ENCODE assay signal across 29 cellular contexts in the genomic region with DNA sequence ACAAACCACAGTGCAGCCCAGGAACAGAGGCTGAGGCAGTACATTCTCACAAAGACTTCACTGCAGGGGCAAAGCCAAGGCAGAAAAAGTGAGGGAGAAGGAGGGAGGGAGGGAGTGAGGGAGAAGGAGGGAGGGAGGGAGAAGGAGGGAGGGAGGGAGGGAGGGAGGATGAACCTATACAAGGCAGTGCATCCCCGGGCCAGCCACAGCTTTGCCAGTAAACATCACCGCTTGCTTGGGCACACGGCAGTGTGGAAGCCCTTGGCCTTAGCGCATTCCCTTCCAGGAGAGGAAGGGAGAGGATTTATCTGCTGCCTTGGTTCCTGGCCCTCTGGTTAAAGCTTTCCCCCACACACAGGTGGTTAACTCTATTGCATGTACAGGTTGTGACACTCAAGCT.
"Had no signal": no experiment of that assay in that cellular context is flagged by ENCODE, and none has a peak within 500 bp of the region (broad histone marks: within the 10 kb centered on the region; RNA-seq: fewer than 3 reads in every experiment).

No MANE protein-coding gene starts in this region.

- H3K27ac ChIP-seq: neutrophil, pancreas, psoas muscle, skin epidermis, spleen, suprapubic skin, testis, tibial artery, transverse colon, upper lobe of right lung, uterus had no signal

- H3K4me2 ChIP-seq: smooth muscle cell had no signal

- H3K4me1 ChIP-seq: psoas muscle, suprapubic skin, testis, tibial artery, transverse colon, upper lobe of right lung, uterus had no signal

- H3K9me3 Mint-ChIP-seq: neural crest cell, type B pancreatic cell had no signal

- ATAC-seq: naive thymus-derived CD8-positive, alpha-beta T cell; pancreas; psoas muscle; right cardiac atrium; sciatic nerve; stimulated activated memory B cell treated with anti-CD40 and anti-IgM and Interleukin-4, amounts not matched to agents 10 μg/mL and 1 μg/mL and 100 μg/mL, for 72 hours; stimulated activated naive CD8-positive, alpha-beta T cell treated with anti-CD3 and anti-CD28 coated beads, Interleukin-15, amount 100 ng/mL, for 72 hours; stimulated activated naive CD8-positive, alpha-beta T cell treated with anti-CD3 and anti-CD28 coated beads, Interleukin-15, Interleukin-2, amounts not matched to agents 100 U/mL and 50 U/mL, for 24 hours; upper lobe of right lung had no signal

- H3K27me3 Mint-ChIP-seq: stimulated activated memory B cell treated with anti-CD40 and anti-IgM and Interleukin-4, amounts not matched to agents 10 μg/mL and 1 μg/mL and 100 μg/mL, for 72 hours; stimulated activated naive CD8-positive, alpha-beta T cell treated with anti-CD3 and anti-CD28 coated beads, Interleukin-15, amount 100 ng/mL, for 72 hours had no signal

- H3K4me3 ChIP-seq: pancreas, psoas muscle, skin epidermis, smooth muscle cell, spleen, suprapubic skin, testis, tibial artery, transverse colon, upper lobe of right lung, uterus had no signal

- H3K36me3 ChIP-seq: neutrophil, pancreas, spleen, suprapubic skin, tibial artery, transverse colon, upper lobe of right lung, uterus had no signal

- H3K36me3 Mint-ChIP-seq: naive thymus-derived CD8-positive, alpha-beta T cell; natural killer cell treated with Interleukin-12 subunit alpha and Interleukin-12 subunit beta and Interleukin-15 and Interleukin-18, amount 100 ng/mL, for 72 hours; stimulated activated memory B cell treated with anti-CD40 and anti-IgM and Interleukin-4, amounts not matched to agents 10 μg/mL and 1 μg/mL and 100 μg/mL, for 72 hours; type B pancreatic cell had no signal

- H3K27me3 ChIP-seq: neutrophil, pancreas, spleen, testis, tibial artery, transverse colon, upper lobe of right lung, uterus had no signal

- H3K4me3 Mint-ChIP-seq: naive thymus-derived CD8-positive, alpha-beta T cell; natural killer cell treated with Interleukin-12 subunit alpha and Interleukin-12 subunit beta and Interleukin-15 and Interleukin-18, amount 100 ng/mL, for 72 hours; nephron progenitor cell; neural crest cell; stimulated activated memory B cell treated with anti-CD40 and anti-IgM and Interleukin-4, amounts not matched to agents 10 μg/mL and 1 μg/mL and 100 μg/mL, for 72 hours; stimulated activated naive CD8-positive, alpha-beta T cell treated with anti-CD3 and anti-CD28 coated beads, Interleukin-15, amount 100 ng/mL, for 72 hours; type B pancreatic cell had no signal

- H3K4me1 Mint-ChIP-seq: naive thymus-derived CD8-positive, alpha-beta T cell; nephron progenitor cell; stimulated activated memory B cell treated with anti-CD40 and anti-IgM and Interleukin-4, amounts not matched to agents 10 μg/mL and 1 μg/mL and 100 μg/mL, for 72 hours; stimulated activated naive CD8-positive, alpha-beta T cell treated with anti-CD3 and anti-CD28 coated beads, Interleukin-15, amount 100 ng/mL, for 72 hours had no signal

- H3K9me3 ChIP-seq: neutrophil, pancreas, psoas muscle, suprapubic skin, testis, tibial artery, transverse colon, upper lobe of right lung, uterus had no signal

- DNase-seq: naive thymus-derived CD8-positive, alpha-beta T cell; nephron progenitor cell; nucleus accumbens; pancreas; psoas muscle; right cardiac atrium; spleen; stimulated activated CD4-positive, alpha-beta T cell treated with anti-CD3 and anti-CD28 coated beads, Interleukin-12 subunit alpha, Interleukin-12 subunit beta, amount 100 ng/mL, for 4 hours; stimulated activated CD4-positive, alpha-beta T cell treated with anti-CD3 and anti-CD28 coated beads, Interleukin-1b, Interleukin-23, amount 100 ng/mL, for 48 hours; stimulated activated CD4-positive, alpha-beta T cell treated with anti-CD3 and anti-CD28 coated beads, Interleukin-4, amount 100 ng/mL, for 1 hour; stimulated activated CD4-positive, alpha-beta T cell treated with anti-CD3 and anti-CD28 coated beads, Interleukin-4, amount 100 ng/mL, for 4 hours; stimulated activated CD8-positive, alpha-beta memory T cell treated with anti-CD3 and anti-CD28 coated beads, Interleukin-4, amount 100 ng/mL, for 48 hours; stimulated activated naive CD8-positive, alpha-beta T cell treated with anti-CD3 and anti-CD28 coated beads, Interleukin-15, amount 100 ng/mL, for 72 hours; stimulated activated naive CD8-positive, alpha-beta T cell treated with anti-CD3 and anti-CD28 coated beads, Interleukin-15, Interleukin-2, amounts not matched to agents 100 U/mL and 50 U/mL, for 24 hours; substantia nigra; testis; tibial artery; transverse colon; upper lobe of right lung; uterus had no signal

- H3K27ac Mint-ChIP-seq: naive thymus-derived CD8-positive, alpha-beta T cell; natural killer cell treated with Interleukin-12 subunit alpha and Interleukin-12 subunit beta and Interleukin-15 and Interleukin-18, amount 100 ng/mL, for 72 hours; nephron progenitor cell; stimulated activated memory B cell treated with anti-CD40 and anti-IgM and Interleukin-4, amounts not matched to agents 10 μg/mL and 1 μg/mL and 100 μg/mL, for 72 hours; stimulated activated naive CD8-positive, alpha-beta T cell treated with anti-CD3 and anti-CD28 coated beads, Interleukin-15, amount 100 ng/mL, for 72 hours; type B pancreatic cell had no signal
